9 cellular contexts compared by ENCODE assay signal in the genomic region with DNA sequence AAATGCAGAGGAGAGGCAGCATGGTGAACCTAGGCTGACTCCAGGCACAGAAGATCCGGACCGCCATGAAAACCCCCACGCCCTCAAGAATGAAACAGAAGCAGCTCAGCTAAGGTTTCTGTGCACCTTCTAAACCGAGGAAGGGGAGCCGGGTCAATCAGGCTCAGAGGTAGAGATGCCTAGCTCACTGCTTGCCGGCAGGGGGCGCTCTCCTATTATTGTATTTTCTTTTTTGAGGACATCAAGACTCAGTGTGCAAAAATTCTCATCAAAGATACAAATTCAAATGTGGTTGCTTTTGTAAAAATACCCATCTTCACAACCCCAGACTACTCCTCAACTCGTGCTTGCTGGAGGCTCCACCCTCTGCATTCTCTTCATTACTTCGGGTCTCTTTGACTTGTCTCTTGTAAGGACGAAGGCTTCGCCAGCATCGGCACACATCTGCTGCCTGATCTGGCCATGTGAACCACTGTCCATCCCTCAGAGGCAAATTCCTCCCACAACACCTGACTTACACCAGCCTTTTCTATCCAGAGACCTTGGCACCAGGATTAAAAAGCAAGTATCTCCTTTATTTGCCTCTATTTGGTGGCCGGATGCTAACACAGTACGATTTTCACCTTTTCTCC. TPM values are rescaled to one million over a fixed set of nuclear protein-coding genes. Genes with fewer than 3 reads are reported as not detected.
DNase-seq lines count a peak whose midpoint lies in the region; ATAC-seq and TF ChIP-seq lines count a peak whose summit lies in the region.
"Had no signal": no experiment of that assay in that cellular context is flagged by ENCODE, and none has a peak within 500 bp of the region (broad histone marks: within the 10 kb centered on the region; RNA-seq: fewer than 3 reads in every experiment).

No MANE protein-coding gene starts in this region.

- no peaks in the 10 kb centered on the region for H3K9me3 ChIP-seq in adipocyte (ENCODE audit: control insufficient read depth, low read length)
- no peaks in the 10 kb centered on the region for H3K9me3 ChIP-seq in right cardiac atrium (ENCODE audit: control insufficient read depth, low read length)
- no peaks in the 10 kb centered on the region for H3K9me3 ChIP-seq in gastrocnemius medialis

- TF ChIP-seq POLR2A in gastrocnemius medialis (IDR thresholded peaks at IDR 0.05): no peak

- TF ChIP-seq CTCF in GM10248 (IDR thresholded peaks at IDR 0.05; ENCODE audit: control extremely low read depth, extremely low read depth, low read depth, missing control alignments) (peak; percentile 79), LNCaP clone FGC (IDR thresholded peaks at IDR 0.05; ENCODE audit: control insufficient read depth, extremely low read depth, insufficient read depth) (peak; percentile 66), gastrocnemius medialis (IDR thresholded peaks at IDR 0.05 in 4 of 5, conservative IDR thresholded peaks at IDR 0.05 in 1 of 5) (peak; percentile 76 to 94 (median 83))

- DNase-seq in GM10248 (ENCODE audit: extremely low spot score): peak; percentile 54
- DNase-seq in LNCaP clone FGC (ENCODE audit: low read depth): no peak
- peak; percentile 56 for DNase-seq in T follicular helper cell (ENCODE audit: low read depth)
- peak; percentile 83 for DNase-seq in adipocyte (ENCODE audit: low read depth)
- DNase-seq in right cardiac atrium: peak; percentile 63 to 86 (median 84)
- peak; percentile 30 to 35 for DNase-seq in gastrocnemius medialis
- DNase-seq in amniotic stem cell (lab: John Stamatoyannopoulos, UW): no peak

- H3K9ac ChIP-seq in adipocyte (ENCODE audit: low read length): peak overlapping the region; percentile 27

- intact Hi-C loops in right cardiac atrium (cut with DNase I) (loop anchor here (2.0 to 5.0 kb wide), 4 partner anchors 115 to 185 kb away; partner anchors contain the start of gene RNASE7 (in 2 of the 4)), gastrocnemius medialis (cut with DNase I; ENCODE audit: low total_unique reads) (loop anchor here (1.0 to 5.0 kb wide), 2 partner anchors 114 to 250 kb away; no protein-coding TSS in a partner anchor)

- H3K4me3 ChIP-seq in LNCaP clone FGC (ENCODE audit: low read depth, low read length) (no peak overlapping the region), adipocyte (ENCODE audit: low read length) (no peak overlapping the region), right cardiac atrium (ENCODE audit: low read length) (no peak overlapping the region), gastrocnemius medialis (no peak overlapping the region)

- CTCF ChIA-PET in GM10248 (lab: Yijun Ruan, JAX): interaction anchor here (0.6 to 5.2 kb wide), 63 partner anchors 8 to 571 kb away, joined by 3 to 98 read pairs (median 3); partner anchors contain the start of genes EDDM3A, RNASE4, RNASE6 and SLC39A2

- peak; percentile 70 to 81 for ATAC-seq in right cardiac atrium
- ATAC-seq in gastrocnemius medialis: peak in 1 of 2 donors; percentile 75
- ATAC-seq in GM21619 (IDR thresholded peaks at IDR 0.05; ENCODE audit: unreplicated experiment): no peak

- in situ Hi-C loops in gastrocnemius medialis (cut with MboI; ENCODE audit: low sequenced_read_pairs in 4 of 4): loop anchor here (5.0 to 25.0 kb wide), 7 partner anchors 105 to 255 kb away; partner anchors contain the start of genes TMEM253 (in 4 of the 4) and RNASE2 (in 1 of the 4)

- POLR2A ChIA-PET in GM10248 (lab: Yijun Ruan, JAX): no interaction called here

- H3K27me3 ChIP-seq in adipocyte (replicated peaks; ENCODE audit: control insufficient read depth, insufficient read depth, low read length) (peaks cover 21% of the 10 kb centered on the region), right cardiac atrium (ENCODE audit: control insufficient read depth, insufficient read depth) (no peaks in the 10 kb centered on the region), gastrocnemius medialis (no peaks in the 10 kb centered on the region)

- H3K4me1 ChIP-seq in adipocyte (ENCODE audit: control insufficient read depth, insufficient read depth, low read length): no peaks in the 10 kb centered on the region
- no peaks in the 10 kb centered on the region for H3K4me1 ChIP-seq in right cardiac atrium (ENCODE audit: control insufficient read depth, insufficient read depth, low read length)
- peaks cover 0 to 4% of the 10 kb centered on the region in 2 donors for H3K4me1 ChIP-seq in gastrocnemius medialis

- no peaks in the 10 kb centered on the region for H3K36me3 ChIP-seq in adipocyte (ENCODE audit: control insufficient read depth, insufficient read depth, low read length, severe bottlenecking)
- H3K36me3 ChIP-seq in gastrocnemius medialis: no peaks in the 10 kb centered on the region

- H3K27ac ChIP-seq in right cardiac atrium (ENCODE audit: low read length) (no peak overlapping the region), gastrocnemius medialis (no peak overlapping the region)

- WGBS in right cardiac atrium: 31% methylated on average over 14 of the region's 14 CpGs

RNA-seq across cellular contexts. Expression of gene RNASE3, which starts 33.4 kb away (rescaled TPM):
- total RNA-seq in right cardiac atrium: under 1 TPM in 1 of 4 donors, not detected in 3; 0.69 TPM
- 0.14 TPM for polyA plus RNA-seq in right cardiac atrium
- total RNA-seq in gastrocnemius medialis: not detected
- total RNA-seq: glomerular endothelial cell had no signal

RNA-seq across cellular contexts. Expression of gene RNASE1, which starts 55.1 kb away (rescaled TPM):
- total RNA-seq in right cardiac atrium (100 to 1,000 TPM; 256 to 394 (median 314) TPM), gastrocnemius medialis (100 to 1,000 TPM; 157 to 198 (median 190) TPM)
- polyA plus RNA-seq in right cardiac atrium: 290 TPM

Comparison
In these comparisons a context has a peak if more than half of its experiments do, and no peak if none do; other contexts are left out.
1. DNase-seq: peak in GM10248 (single experiment), T follicular helper cell (single experiment), adipocyte (single experiment), right cardiac atrium (3 of 3) and gastrocnemius medialis (2 of 2); none in LNCaP clone FGC (single experiment) and amniotic stem cell (single experiment).
2. Peak in every context shown above with its lines, with median percentiles within 50 percentile points of each other: CTCF ChIP-seq.